ENCODE assay signal across 31 cellular contexts in the genomic region with DNA sequence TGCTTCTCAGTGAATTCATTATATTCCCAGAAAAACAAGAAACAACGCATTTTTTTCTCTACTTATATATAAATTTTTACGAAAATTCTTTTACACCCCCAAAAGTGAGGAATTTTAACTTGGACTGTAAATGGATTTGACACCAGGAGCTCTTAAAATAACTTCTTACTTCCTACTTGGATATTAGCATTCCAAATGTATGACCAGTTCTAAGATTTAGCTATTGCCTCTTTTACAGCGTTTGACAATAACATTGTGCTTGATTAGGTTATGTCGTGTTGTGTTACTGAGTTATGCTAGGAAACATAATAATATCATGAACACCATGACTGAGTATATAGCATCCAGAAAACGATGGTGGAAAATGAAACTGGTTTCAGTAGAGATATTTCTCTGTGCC.
"Had no signal": no experiment of that assay in that cellular context is flagged by ENCODE, and none has a peak within 500 bp of the region (broad histone marks: within the 10 kb centered on the region; RNA-seq: fewer than 3 reads in every experiment).

No MANE protein-coding gene starts in this region.

- H3K27me3 Mint-ChIP-seq: activated B cell treated with CpG ODN at 0.5 μM for 24 hours; activated CD8-positive, alpha-beta T cell treated with anti-CD3 and anti-CD28 coated beads for 36 hours; activated naive CD4-positive, alpha-beta T cell treated with anti-CD3 and anti-CD28 coated beads, Interleukin-2, amount 10 ng/mL, durations not matched to agents 7 days and 5 days; activated naive CD8-positive, alpha-beta T cell treated with anti-CD3 and anti-CD28 coated beads, Interleukin-2, amount 10 ng/mL, durations not matched to agents 7 days and 5 days; central memory CD8-positive, alpha-beta T cell; dendritic cell treated with granulocyte-macrophage colony-stimulating factor and Interleukin-4, amounts not matched to agents 40 ng/mL and 50 ng/mL, for 4 days; T-helper 17 cell had no signal

- H3K4me1 ChIP-seq: ascending aorta, foreskin keratinocyte, gastrocnemius medialis had no signal

- H3K27ac ChIP-seq: ascending aorta, brain microvascular endothelial cell, coronary artery, dorsolateral prefrontal cortex, foreskin keratinocyte, gastrocnemius medialis, WERI-Rb-1 had no signal

- H3K4me3 Mint-ChIP-seq: activated B cell treated with CpG ODN at 0.5 μM for 24 hours; activated CD8-positive, alpha-beta T cell treated with anti-CD3 and anti-CD28 coated beads for 36 hours; activated naive CD4-positive, alpha-beta T cell treated with anti-CD3 and anti-CD28 coated beads, Interleukin-2, amount 10 ng/mL, durations not matched to agents 7 days and 5 days; activated naive CD8-positive, alpha-beta T cell treated with anti-CD3 and anti-CD28 coated beads, Interleukin-2, amount 10 ng/mL, durations not matched to agents 7 days and 5 days; activated T-cell treated with anti-CD3 and anti-CD28 coated beads, Interleukin-2, amount 50 U/mL, for 4 hours; activated T-helper 1 cell treated with anti-CD3 and anti-CD28 coated beads, Interleukin-12 subunit alpha, Interleukin-12 subunit beta, Interleukin-2, Interleukin-4 antibody, amounts not matched to agents 30 ng/mL and 10 ng/mL and 1 ng/mL, durations not matched to agents 14 hours and 24 hours and 36 hours; central memory CD8-positive, alpha-beta T cell; dendritic cell treated with granulocyte-macrophage colony-stimulating factor and Interleukin-4, amounts not matched to agents 40 ng/mL and 50 ng/mL, for 4 days; endodermal cell; T-helper 17 cell; T-helper 2 cell treated with Interferon-gamma antibody and Interleukin-4, amounts not matched to agents 5 μg/mL and 100 μg/mL, for 36 hours had no signal

- H3K36me3 Mint-ChIP-seq: activated naive CD4-positive, alpha-beta T cell treated with anti-CD3 and anti-CD28 coated beads, Interleukin-2, amount 10 ng/mL, durations not matched to agents 7 days and 5 days; activated naive CD4-positive, alpha-beta T cell treated with anti-CD3 and anti-CD28 coated beads, Interleukin-2, amount 50 U/mL, for 72 hours; activated naive CD8-positive, alpha-beta T cell treated with anti-CD3 and anti-CD28 coated beads, Interleukin-2, amount 10 ng/mL, durations not matched to agents 7 days and 5 days had no signal

- H3K4me3 ChIP-seq: ascending aorta, coronary artery, dorsolateral prefrontal cortex, gastrocnemius medialis had no signal

- ATAC-seq: activated CD4-positive, CD25-positive, alpha-beta regulatory T cell treated with anti-CD3 and anti-CD28 coated beads, Interleukin-2, amount 50 U/mL, for 24 hours; activated CD8-positive, alpha-beta T cell treated with anti-CD3 and anti-CD28 coated beads for 36 hours; activated naive CD4-positive, alpha-beta T cell treated with anti-CD3 and anti-CD28 coated beads, Interleukin-2, amount 50 U/mL, for 72 hours; activated T-cell treated with anti-CD3 and anti-CD28 coated beads, Interleukin-2, amount 50 U/mL, for 4 hours; esophagus mucosa; foreskin keratinocyte; gastrocnemius medialis; T-helper 17 cell had no signal

- H3K9me3 ChIP-seq: ascending aorta, gastrocnemius medialis had no signal

- H3K27ac Mint-ChIP-seq: activated B cell treated with CpG ODN at 0.5 μM for 24 hours; activated CD8-positive, alpha-beta T cell treated with anti-CD3 and anti-CD28 coated beads for 36 hours; activated naive CD4-positive, alpha-beta T cell treated with anti-CD3 and anti-CD28 coated beads, Interleukin-2, amount 10 ng/mL, durations not matched to agents 7 days and 5 days; activated naive CD4-positive, alpha-beta T cell treated with anti-CD3 and anti-CD28 coated beads, Interleukin-2, amount 50 U/mL, for 72 hours; activated naive CD8-positive, alpha-beta T cell treated with anti-CD3 and anti-CD28 coated beads, Interleukin-2, amount 10 ng/mL, durations not matched to agents 7 days and 5 days; activated T-helper 1 cell treated with anti-CD3 and anti-CD28 coated beads, Interleukin-12 subunit alpha, Interleukin-12 subunit beta, Interleukin-2, Interleukin-4 antibody, amounts not matched to agents 30 ng/mL and 10 ng/mL and 1 ng/mL, durations not matched to agents 14 hours and 24 hours and 36 hours; activated T-helper 2 cell treated with anti-CD3 and anti-CD28 coated beads, Interferon-gamma antibody, Interleukin-2, Interleukin-4, amounts not matched to agents 10 μg/mL and 5 μg/mL and 100 μg/mL, durations not matched to agents 14 hours and 24 hours and 36 hours; dendritic cell treated with granulocyte-macrophage colony-stimulating factor and Interleukin-4, amounts not matched to agents 40 ng/mL and 50 ng/mL, for 4 days; endodermal cell; T-helper 17 cell; T-helper 2 cell treated with Interferon-gamma antibody and Interleukin-4, amounts not matched to agents 5 μg/mL and 100 μg/mL, for 36 hours had no signal

- H3K4me1 Mint-ChIP-seq: activated B cell treated with CpG ODN at 0.5 μM for 24 hours; activated naive CD4-positive, alpha-beta T cell treated with anti-CD3 and anti-CD28 coated beads, Interleukin-2, amount 10 ng/mL, durations not matched to agents 7 days and 5 days; activated naive CD8-positive, alpha-beta T cell treated with anti-CD3 and anti-CD28 coated beads, Interleukin-2, amount 10 ng/mL, durations not matched to agents 7 days and 5 days; central memory CD8-positive, alpha-beta T cell; T-helper 17 cell had no signal

- DNase-seq: activated B cell treated with CpG ODN at 0.5 μM for 24 hours; activated CD4-positive, alpha-beta T cell treated with anti-CD3 and anti-CD28 coated beads for 48 hours; activated CD4-positive, alpha-beta T cell treated with anti-CD3 and anti-CD28 coated beads, Interleukin-2, amount 50 U/mL, for 1 hour; activated CD4-positive, alpha-beta T cell treated with anti-CD3 and anti-CD28 coated beads, Interleukin-2, amount 50 U/mL, for 48 hours; activated CD8-positive, alpha-beta memory T cell treated with anti-CD3 and anti-CD28 coated beads for 24 hours; activated CD8-positive, alpha-beta T cell treated with anti-CD3 and anti-CD28 coated beads for 36 hours; activated effector memory CD4-positive, alpha-beta T cell treated with anti-CD3 and anti-CD28 coated beads, Interleukin-2, amount 50 U/mL, for 16 hours; activated naive CD4-positive, alpha-beta T cell treated with anti-CD3 and anti-CD28 coated beads, Interleukin-2, amount 10 ng/mL, durations not matched to agents 7 days and 5 days; activated naive CD8-positive, alpha-beta T cell treated with anti-CD3 and anti-CD28 coated beads, Interleukin-2, amount 10 ng/mL, durations not matched to agents 7 days and 5 days; activated T-cell treated with anti-CD3 and anti-CD28 coated beads, Interleukin-2, amount 50 U/mL, for 4 hours; brain microvascular endothelial cell; dorsolateral prefrontal cortex; effector memory CD4-positive, alpha-beta T cell; endodermal cell; foreskin keratinocyte; gastrocnemius medialis; glutamatergic neuron; T-helper 1 cell; T-helper 17 cell; T1000; WERI-Rb-1 had no signal

- H3K36me3 ChIP-seq: ascending aorta, brain microvascular endothelial cell, gastrocnemius medialis, WERI-Rb-1 had no signal

- H3K27me3 ChIP-seq: ascending aorta, brain microvascular endothelial cell, dorsolateral prefrontal cortex, foreskin keratinocyte, gastrocnemius medialis had no signal
